8 cellular contexts compared by ENCODE assay signal in the genomic region with DNA sequence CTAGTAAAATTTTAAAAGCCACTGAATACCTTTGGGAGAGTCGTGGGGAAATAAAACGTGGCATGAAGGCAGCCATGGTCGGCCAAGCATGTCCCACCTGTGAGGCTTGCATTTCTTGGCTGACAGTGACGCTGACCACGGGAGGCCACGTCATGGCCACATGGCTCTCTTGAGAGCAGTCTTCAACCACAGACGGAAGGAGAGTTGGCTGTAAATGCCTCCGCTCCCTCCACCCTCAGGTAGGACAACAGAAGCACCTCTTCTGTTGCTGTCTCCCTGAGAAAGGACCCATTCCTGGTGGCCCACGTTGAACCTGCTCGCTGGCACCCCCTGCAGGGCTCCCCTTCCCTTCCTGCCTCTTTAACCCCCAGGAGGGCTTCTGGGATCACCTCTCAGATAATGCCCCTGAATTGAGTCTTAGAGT. TPM values are rescaled to one million over a fixed set of nuclear protein-coding genes. Genes with fewer than 3 reads are reported as not detected.
DNase-seq lines count a peak whose midpoint lies in the region; ATAC-seq lines count a peak whose summit lies in the region.

No MANE protein-coding gene starts in this region.

- H3K4me3 ChIP-seq in BLaER1 (no peak overlapping the region), mesenchymal stem cell (ENCODE audit: insufficient read depth in 1 of 2, low read depth in 1 of 2, low read length in 2 of 2) (no peak overlapping the region)

- H3K9ac ChIP-seq in BLaER1 (no peak overlapping the region), mesenchymal stem cell (ENCODE audit: low read length) (no peak overlapping the region)

- H3K27ac ChIP-seq in BLaER1 (no peak overlapping the region), mesenchymal stem cell (ENCODE audit: low read length, poor library complexity, severe bottlenecking) (peak overlapping the region; percentile 81)

- H3K4me3 Mint-ChIP-seq in activated CD8-positive, alpha-beta T cell treated with anti-CD3 and anti-CD28 coated beads, Interleukin-2, amount 10 ng/mL, durations not matched to agents 7 days and 5 days = no peak overlapping the region

- no peak overlapping the region for H2BK15ac ChIP-seq in mesenchymal stem cell (ENCODE audit: low read depth, poor library complexity, severe bottlenecking)

- peak overlapping the region in 1 of 2 experiments; percentile 51 for H2BK12ac ChIP-seq in mesenchymal stem cell (ENCODE audit: low read length in 2 of 2)

- no peak overlapping the region for H3K23ac ChIP-seq in mesenchymal stem cell (ENCODE audit: low read length in 2 of 2)

- H3K18ac ChIP-seq in mesenchymal stem cell (ENCODE audit: low read depth in 1 of 2, low read length in 2 of 2) = peak overlapping the region in 1 of 2 experiments; percentile 13

- no peak overlapping the region for H3K27ac Mint-ChIP-seq in activated CD8-positive, alpha-beta T cell treated with anti-CD3 and anti-CD28 coated beads, Interleukin-2, amount 10 ng/mL, durations not matched to agents 7 days and 5 days

- H3K9me3 Mint-ChIP-seq in activated CD8-positive, alpha-beta T cell treated with anti-CD3 and anti-CD28 coated beads, Interleukin-2, amount 10 ng/mL, durations not matched to agents 7 days and 5 days (ENCODE audit: insufficient read depth) = no peaks in the 10 kb centered on the region

- no peak overlapping the region for H2BK120ac ChIP-seq in mesenchymal stem cell (ENCODE audit: low read depth, low read length)

- H3K27me3 ChIP-seq in BLaER1 (peaks cover 6% of the 10 kb centered on the region), mesenchymal stem cell (ENCODE audit: control insufficient read depth in 1 of 2, insufficient read depth in 1 of 2, low read length in 2 of 2) (no peaks in the 10 kb centered on the region)

- peak overlapping the region; percentile 43 for H2AK5ac ChIP-seq in mesenchymal stem cell (ENCODE audit: low read length, severe bottlenecking)

- peaks cover 8% of the 10 kb centered on the region; the same call in 1 of the 2 replicates for H4K20me1 ChIP-seq in BLaER1

- peak overlapping the region in 1 of 2 experiments; percentile 6 for H3K4ac ChIP-seq in mesenchymal stem cell (ENCODE audit: low read depth in 1 of 2, low read length in 2 of 2)

- peak; percentile 59 for DNase-seq in HT-29 (ENCODE audit: low spot score)
- peak; percentile 51 for DNase-seq in activated CD8-positive, alpha-beta T cell treated with anti-CD3 and anti-CD28 coated beads, Interleukin-2, amount 10 ng/mL, durations not matched to agents 7 days and 5 days
- DNase-seq in mesenchymal stem cell = no peak
- no peak for DNase-seq in AG08395 (ENCODE audit: low spot score)
- DNase-seq in NCI-H748 (lab: John Stamatoyannopoulos, UW; ENCODE audit: unreplicated experiment) = no peak
- DNase-seq in putamen (ENCODE audit: low spot score) = no peak

- H4K8ac ChIP-seq in mesenchymal stem cell (ENCODE audit: low read length) = no peak overlapping the region

- H2AFZ ChIP-seq in mesenchymal stem cell (ENCODE audit: low read depth, low read length) = no peak overlapping the region

- 48% methylated on average over 10 of the region's 10 CpGs for WGBS in mesenchymal stem cell

- H4K91ac ChIP-seq in mesenchymal stem cell (ENCODE audit: low read length) = peak overlapping the region; percentile 1

- POLR2A ChIA-PET in activated CD8-positive, alpha-beta T cell treated with anti-CD3 and anti-CD28 coated beads, Interleukin-2, amount 10 ng/mL, durations not matched to agents 7 days and 5 days (lab: Charles Lee) = no interaction called here

- H3K36me3 ChIP-seq in BLaER1 (no peaks in the 10 kb centered on the region), mesenchymal stem cell (ENCODE audit: control insufficient read depth in 1 of 2, insufficient read depth in 2 of 2, low read depth in 1 of 2, low read length in 2 of 2) (no peaks in the 10 kb centered on the region)

- H3K36me3 Mint-ChIP-seq in activated CD8-positive, alpha-beta T cell treated with anti-CD3 and anti-CD28 coated beads, Interleukin-2, amount 10 ng/mL, durations not matched to agents 7 days and 5 days (ENCODE audit: low read depth) = no peaks in the 10 kb centered on the region

- H3K79me1 ChIP-seq in mesenchymal stem cell (replicated peaks; ENCODE audit: low read length, poor library complexity, severe bottlenecking) = no peaks in the 10 kb centered on the region

- CTCF ChIA-PET in activated CD8-positive, alpha-beta T cell treated with anti-CD3 and anti-CD28 coated beads, Interleukin-2, amount 10 ng/mL, durations not matched to agents 7 days and 5 days (lab: Charles Lee) = no interaction called here

- peaks cover 5% of the 10 kb centered on the region for H3K27me3 Mint-ChIP-seq in activated CD8-positive, alpha-beta T cell treated with anti-CD3 and anti-CD28 coated beads, Interleukin-2, amount 10 ng/mL, durations not matched to agents 7 days and 5 days (ENCODE audit: low read depth)

- H3K14ac ChIP-seq in mesenchymal stem cell (ENCODE audit: low read length in 2 of 2) = no peak overlapping the region

- H3K9me3 ChIP-seq in BLaER1 (no peaks in the 10 kb centered on the region), mesenchymal stem cell (ENCODE audit: control insufficient read depth, low read length) (no peaks in the 10 kb centered on the region)

- H3K4me1 Mint-ChIP-seq in activated CD8-positive, alpha-beta T cell treated with anti-CD3 and anti-CD28 coated beads, Interleukin-2, amount 10 ng/mL, durations not matched to agents 7 days and 5 days (ENCODE audit: low read depth) = peaks cover 9% of the 10 kb centered on the region

- H2BK5ac ChIP-seq in mesenchymal stem cell (ENCODE audit: low read depth, low read length, poor library complexity, severe bottlenecking) = no peak overlapping the region

- H3K4me1 ChIP-seq in BLaER1 = peaks cover 44% of the 10 kb centered on the region
- H3K4me1 ChIP-seq in mesenchymal stem cell (ENCODE audit: control insufficient read depth, insufficient read depth, low read depth, low read length) = peaks cover 17% of the 10 kb centered on the region

- H3K4me2 ChIP-seq in BLaER1 (peak overlapping the region; percentile 82), mesenchymal stem cell (ENCODE audit: low read length, poor library complexity, severe bottlenecking) (no peak overlapping the region)

- peak; percentile 64 for ATAC-seq in GM18498 (IDR thresholded peaks at IDR 0.05; ENCODE audit: unreplicated experiment)
- ATAC-seq in activated CD8-positive, alpha-beta T cell treated with anti-CD3 and anti-CD28 coated beads, Interleukin-2, amount 10 ng/mL, durations not matched to agents 7 days and 5 days = peak; percentile 34

RNA-seq across cellular contexts. Expression of a gene that starts 10.6 kb away (rescaled TPM):
- total RNA-seq in HT-29 (2014; rRNA removed; shearing (Covaris generic)) = not detected in 2 replicates
- total RNA-seq in activated CD8-positive, alpha-beta T cell treated with anti-CD3 and anti-CD28 coated beads, Interleukin-2, amount 10 ng/mL, durations not matched to agents 7 days and 5 days = under 1 TPM; 0.53 to 0.68 TPM
- polyA plus RNA-seq in mesenchymal stem cell (2013, experiment 1 of 2) = 1.0 TPM
- polyA plus RNA-seq in mesenchymal stem cell (2013, experiment 2 of 2) = 1.1 TPM

RNA-seq across cellular contexts. Expression of a gene that starts 11.1 kb away (rescaled TPM):
- total RNA-seq in HT-29 (2014; rRNA removed; shearing (Covaris generic)) = 78.0 and 87.1 TPM in 2 replicates
- total RNA-seq in activated CD8-positive, alpha-beta T cell treated with anti-CD3 and anti-CD28 coated beads, Interleukin-2, amount 10 ng/mL, durations not matched to agents 7 days and 5 days = 100 to 1,000 TPM; 198 to 204 TPM
- 88.5 TPM for polyA plus RNA-seq in mesenchymal stem cell (2013, experiment 1 of 2)
- 97.4 TPM for polyA plus RNA-seq in mesenchymal stem cell (2013, experiment 2 of 2)

RNA-seq across cellular contexts. Expression of a gene that starts 22.1 kb away (rescaled TPM):
- 529 and 584 TPM in 2 replicates for total RNA-seq in HT-29 (2014; rRNA removed; shearing (Covaris generic))
- not detected for total RNA-seq in activated CD8-positive, alpha-beta T cell treated with anti-CD3 and anti-CD28 coated beads, Interleukin-2, amount 10 ng/mL, durations not matched to agents 7 days and 5 days
- 355 TPM for polyA plus RNA-seq in mesenchymal stem cell (2013, experiment 1 of 2)
- polyA plus RNA-seq in mesenchymal stem cell (2013, experiment 2 of 2) = 348 TPM

RNA-seq across cellular contexts. Expression of a gene that starts 29.9 kb away (rescaled TPM):
- 5.3 and 14.9 TPM in 2 replicates for total RNA-seq in HT-29 (2014; rRNA removed; shearing (Covaris generic))
- 10 to 100 TPM; 26.7 to 33.5 TPM for total RNA-seq in activated CD8-positive, alpha-beta T cell treated with anti-CD3 and anti-CD28 coated beads, Interleukin-2, amount 10 ng/mL, durations not matched to agents 7 days and 5 days
- polyA plus RNA-seq in mesenchymal stem cell (2013, experiment 1 of 2) = 83.2 TPM
- polyA plus RNA-seq in mesenchymal stem cell (2013, experiment 2 of 2) = 85.1 TPM

Comparison
In these comparisons a context has a peak if more than half of its experiments do, and no peak if none do; other contexts are left out.
1. DNase-seq: peak in HT-29 (single experiment) and activated CD8-positive, alpha-beta T cell treated with anti-CD3 and anti-CD28 coated beads, Interleukin-2, amount 10 ng/mL, durations not matched to agents 7 days and 5 days (single experiment); none in mesenchymal stem cell (single experiment), AG08395 (single experiment), NCI-H748 (single experiment) and putamen (single experiment).
2. RNA of a gene that starts 22.1 kb away (total RNA-seq): 529 to 584 TPM in HT-29; not detected in activated CD8-positive, alpha-beta T cell treated with anti-CD3 and anti-CD28 coated beads, Interleukin-2, amount 10 ng/mL, durations not matched to agents 7 days and 5 days; every median in the first group is over 100 times any median in the second.